1 cellular context compared by ENCODE assay signal in genomic region chr2:95007822-95008221, GRCh38.
TF ChIP-seq lines count a peak whose summit lies in the region.

No MANE protein-coding gene starts in this region.

TF ChIP-seq in HepG2, 621 proteins besides CTCF, POLR2A, EP300 and RAD21 (continued from another document):
- TF ChIP-seq NFAT5 (CRISPR knock-in tag; IDR thresholded peaks at IDR 0.05) (no peak), SNAI1 (CRISPR knock-in tag; IDR thresholded peaks at IDR 0.05; ENCODE audit: borderline replicate concordance) (no peak), ZBTB7A (CRISPR knock-in tag; IDR thresholded peaks at IDR 0.05) (no peak)
TF ChIP-seq in HepG2: peak in this region for 0.
